In genomic region chr1:248825909-248826760, GRCh38 we compare ENCODE assay signal across 8 cellular contexts. TPM values are rescaled to one million over a fixed set of nuclear protein-coding genes. Genes with fewer than 3 reads are reported as not detected.
DNase-seq lines count a peak whose midpoint lies in the region; ATAC-seq, FAIRE-seq and TF ChIP-seq lines count a peak whose summit lies in the region.

Gene SH3BP5L (minus strand): TSS chr1:248825915. CDS start chr1:248824935, 980 bp downstream.

- 0% methylated on average over 56 of the region's 56 CpGs for WGBS in psoas muscle, 3 donors

- TF ChIP-seq CTCF in left ventricle myocardium inferior (IDR thresholded peaks at IDR 0.05; ENCODE audit: borderline replicate concordance), result peak; percentile 66
- peak; percentile 59 for TF ChIP-seq CTCF in psoas muscle (IDR thresholded peaks at IDR 0.05)

- peaks cover 22% of the 10 kb centered on the region for H3K36me3 Mint-ChIP-seq in T-helper 1 cell treated with Interleukin-12 subunit alpha and Interleukin-12 subunit beta and Interleukin-4 antibody, amounts not matched to agents 30 μg/mL and 1 μg/mL, for 36 hours (ENCODE audit: low read depth)

- TF ChIP-seq POLR2A in GM15510 (IDR thresholded peaks at IDR 0.05; ENCODE audit: borderline replicate concordance, extremely low read depth, insufficient read length), result peak; percentile 78

- DNase-seq in NCI-H1694 (lab: John Stamatoyannopoulos, UW) (peak; percentile 95), amniotic stem cell (lab: John Stamatoyannopoulos, UW) (peak; percentile 94), left ventricle myocardium inferior (peak; percentile 92), psoas muscle (peak; percentile 92 to 96), urothelium cell line (ENCODE audit: low spot score) (peak; percentile 87)

- peaks cover 38% of the 10 kb centered on the region for H3K4me1 Mint-ChIP-seq in T-helper 1 cell treated with Interleukin-12 subunit alpha and Interleukin-12 subunit beta and Interleukin-4 antibody, amounts not matched to agents 30 μg/mL and 1 μg/mL, for 36 hours (ENCODE audit: low read depth)

- intact Hi-C loops in left ventricle myocardium inferior (cut with micrococcal nuclease), result no loop called here
- intact Hi-C loops in psoas muscle (cut with DNase I), result no loop called here

- peak within 1 kb of the TSS; percentile 99 for H3K27ac ChIP-seq in left ventricle myocardium inferior (replicated peaks)
- peak within 1 kb of the TSS; percentile 95 for H3K27ac ChIP-seq in psoas muscle

- ATAC-seq in HG02885 (IDR thresholded peaks at IDR 0.05; ENCODE audit: poor library complexity, unreplicated experiment) (peak; percentile 85), psoas muscle (peak; percentile 92 to 94 (median 93))

- no peaks in the 10 kb centered on the region for H3K9me3 Mint-ChIP-seq in T-helper 1 cell treated with Interleukin-12 subunit alpha and Interleukin-12 subunit beta and Interleukin-4 antibody, amounts not matched to agents 30 μg/mL and 1 μg/mL, for 36 hours

- H3K27ac Mint-ChIP-seq in T-helper 1 cell treated with Interleukin-12 subunit alpha and Interleukin-12 subunit beta and Interleukin-4 antibody, amounts not matched to agents 30 μg/mL and 1 μg/mL, for 36 hours, result peak within 1 kb of the TSS; percentile 99

- H3K36me3 ChIP-seq in left ventricle myocardium inferior (peaks cover 23% of the 10 kb centered on the region), psoas muscle (ENCODE audit: insufficient read depth in 1 of 2, low read depth in 1 of 2) (no peaks in the 10 kb centered on the region)

- H3K4me3 Mint-ChIP-seq in T-helper 1 cell treated with Interleukin-12 subunit alpha and Interleukin-12 subunit beta and Interleukin-4 antibody, amounts not matched to agents 30 μg/mL and 1 μg/mL, for 36 hours, result peak within 1 kb of the TSS; percentile 98

- H3K27me3 ChIP-seq in left ventricle myocardium inferior (ENCODE audit: low read depth), result no peaks in the 10 kb centered on the region
- no peaks in the 10 kb centered on the region for H3K27me3 ChIP-seq in psoas muscle (ENCODE audit: insufficient read depth in 3 of 3, low read length in 2 of 3)

- peak within 1 kb of the TSS; percentile 92 for H3K4me3 ChIP-seq in left ventricle myocardium inferior
- H3K4me3 ChIP-seq in psoas muscle, result peak within 1 kb of the TSS; percentile 83

- H3K27me3 Mint-ChIP-seq in T-helper 1 cell treated with Interleukin-12 subunit alpha and Interleukin-12 subunit beta and Interleukin-4 antibody, amounts not matched to agents 30 μg/mL and 1 μg/mL, for 36 hours (ENCODE audit: low read depth), result peaks cover 2% of the 10 kb centered on the region

- no peak for FAIRE-seq in urothelium cell line (lab: Jason Lieb, UNC)

- H3K4me1 ChIP-seq in left ventricle myocardium inferior (peaks cover 60% of the 10 kb centered on the region), psoas muscle (peaks cover 47% of the 10 kb centered on the region)

- H3K9me3 ChIP-seq in left ventricle myocardium inferior (replicated peaks) (no peaks in the 10 kb centered on the region), psoas muscle (no peaks in the 10 kb centered on the region)

RNA-seq across cellular contexts. Expression of gene SH3BP5L, which starts in this region (rescaled TPM):
- 18.0 TPM for total RNA-seq in left ventricle myocardium inferior
- 10 to 100 TPM; 18.6 to 27.9 (median 24.8) TPM for total RNA-seq in psoas muscle
- 10 to 100 TPM; 21.1 to 52.7 (median 42.0) TPM for polyA plus RNA-seq in psoas muscle

Comparison
In these comparisons a context has a peak if more than half of its experiments do, and no peak if none do; other contexts are left out.
1. Peak in every context shown above with its lines: DNase-seq, ATAC-seq, H3K4me3 ChIP-seq and H3K27ac ChIP-seq.